Comparison of ENCODE assay signal across 9 cellular contexts in the genomic region with DNA sequence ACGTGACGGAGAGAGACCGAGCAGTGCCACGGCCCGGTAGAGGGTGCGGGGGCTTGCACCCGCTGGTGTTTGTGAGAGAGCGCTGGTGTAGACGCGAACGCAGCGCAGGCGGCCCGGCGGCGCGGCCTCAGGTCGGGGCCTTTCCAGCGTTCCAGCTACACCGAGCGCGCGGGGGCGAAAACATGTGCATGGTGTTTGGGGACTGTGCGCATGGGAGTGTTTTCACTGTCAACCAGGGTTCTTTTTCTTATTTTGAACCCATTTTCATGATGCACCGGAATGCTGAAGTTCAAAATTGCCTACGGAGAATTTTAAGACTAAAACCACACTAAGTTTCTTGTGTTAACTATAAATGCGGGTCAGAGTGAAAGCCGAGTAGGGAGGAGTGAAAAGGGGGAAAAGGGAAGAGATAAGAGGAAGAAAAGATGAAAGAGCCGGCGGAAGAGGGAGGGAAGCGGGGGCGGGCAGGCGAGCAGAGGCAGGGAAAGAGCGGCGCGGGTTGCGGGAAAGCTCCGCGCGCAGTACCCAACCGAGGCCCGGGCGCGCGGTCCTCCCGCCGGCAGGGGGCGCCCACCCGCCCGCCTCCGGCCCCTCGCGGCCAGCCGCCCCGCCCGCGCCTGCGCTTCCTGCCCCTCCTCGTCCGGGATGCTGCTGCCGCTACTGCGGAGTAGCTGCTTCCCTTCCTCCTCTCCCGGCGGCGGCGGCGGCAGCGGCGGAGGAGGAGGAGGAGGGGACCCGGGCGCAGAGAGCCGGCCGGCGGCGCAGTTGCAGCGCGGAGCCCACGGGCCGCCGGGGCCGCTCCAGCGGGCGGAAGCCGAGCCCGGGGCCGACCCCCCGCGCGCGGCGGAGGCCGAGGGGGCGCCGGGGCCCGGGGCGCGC. TPM values are rescaled to one million over a fixed set of nuclear protein-coding genes. Genes with fewer than 3 reads are reported as not detected.
DNase-seq lines count a peak whose midpoint lies in the region; ATAC-seq, FAIRE-seq and TF ChIP-seq lines count a peak whose summit lies in the region.
"Had no signal": no experiment of that assay in that cellular context is flagged by ENCODE, and none has a peak within 500 bp of the region (broad histone marks: within the 10 kb centered on the region; RNA-seq: fewer than 3 reads in every experiment).

A gene with protein sequence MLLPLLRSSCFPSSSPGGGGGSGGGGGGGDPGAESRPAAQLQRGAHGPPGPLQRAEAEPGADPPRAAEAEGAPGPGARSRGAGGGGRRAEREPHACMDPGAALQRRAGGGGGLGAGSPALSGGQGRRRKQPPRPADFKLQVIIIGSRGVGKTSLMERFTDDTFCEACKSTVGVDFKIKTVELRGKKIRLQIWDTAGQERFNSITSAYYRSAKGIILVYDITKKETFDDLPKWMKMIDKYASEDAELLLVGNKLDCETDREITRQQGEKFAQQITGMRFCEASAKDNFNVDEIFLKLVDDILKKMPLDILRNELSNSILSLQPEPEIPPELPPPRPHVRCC (plus strand): TSS at position 643 of the 879 bp plus-strand sequence. CDS start 3 bp downstream, at position 646.

- H3K27ac ChIP-seq in kidney (ENCODE audit: low read depth in 2 of 2, low read length in 2 of 2) = peak within 1 kb of the TSS; percentile 18 to 38

- H3K4me1 Mint-ChIP-seq in central memory CD8-positive, alpha-beta T cell = peaks cover 47% of the 10 kb centered on the region

- intact Hi-C loops in kidney (cut with DNase I) = no loop called here

- H3K36me3 Mint-ChIP-seq in central memory CD8-positive, alpha-beta T cell (ENCODE audit: insufficient read depth) = peaks cover 12% of the 10 kb centered on the region

- TF ChIP-seq CTCF in kidney (IDR thresholded peaks at IDR 0.05; ENCODE audit: borderline replicate concordance, extremely low read depth, insufficient read depth) = peak; percentile 59

- no peaks in the 10 kb centered on the region for H3K36me3 ChIP-seq in kidney (ENCODE audit: control insufficient read depth in 1 of 2, insufficient read depth in 2 of 2, low read length in 2 of 2)

- H3K9me3 Mint-ChIP-seq in central memory CD8-positive, alpha-beta T cell = no peaks in the 10 kb centered on the region

- peak; percentile 49 for ATAC-seq in GM18861 (IDR thresholded peaks at IDR 0.05; ENCODE audit: unreplicated experiment)
- ATAC-seq in HG03135 (IDR thresholded peaks at IDR 0.05; ENCODE audit: unreplicated experiment) = peak; percentile 67
- ATAC-seq in central memory CD8-positive, alpha-beta T cell (replicated peaks; ENCODE audit: extremely low read depth, poor library complexity, severe bottlenecking) = peak; percentile 88

- no peaks in the 10 kb centered on the region for H3K9me3 ChIP-seq in kidney (ENCODE audit: control insufficient read depth in 1 of 2, low read length in 2 of 2)

- peak within 1 kb of the TSS; percentile 97 for H3K27ac Mint-ChIP-seq in central memory CD8-positive, alpha-beta T cell (ENCODE audit: low read depth)

- peaks cover 3% of the 10 kb centered on the region for H3K27me3 Mint-ChIP-seq in central memory CD8-positive, alpha-beta T cell

- DNase-seq in 8988T = peak; percentile 96
- DNase-seq in NCI-H226 = peak; percentile 70
- DNase-seq in activated CD4-positive, CD25-positive, alpha-beta regulatory T cell treated with anti-CD3 and anti-CD28 coated beads, Interleukin-2, amount 50 U/mL, for 16 hours (ENCODE audit: low read depth, low spot score) = peak; percentile 67
- peak; percentile 70 to 72 for DNase-seq in central memory CD8-positive, alpha-beta T cell (ENCODE audit: low spot score in 2 of 2)
- DNase-seq in kidney = peak; percentile 96
- peak; percentile 76 to 88 for DNase-seq in stimulated activated CD4-positive, alpha-beta T cell treated with anti-CD3 and anti-CD28 coated beads, Interleukin-15, amount 100 ng/mL, for 1 hour (ENCODE audit: low read depth in 1 of 2, low spot score in 1 of 2)

- peaks cover 6 to 13% of the 10 kb centered on the region in 2 donors for H3K4me1 ChIP-seq in kidney (ENCODE audit: control insufficient read depth in 1 of 2, insufficient read depth in 1 of 2, low read depth in 1 of 2, low read length in 2 of 2)

- FAIRE-seq in kidney (lab: Jason Lieb, UNC) = no peak
- FAIRE-seq: G401.6 had no signal

- H3K9ac ChIP-seq in kidney (ENCODE audit: low read length in 2 of 2) = peak within 1 kb of the TSS; percentile 75 to 76

- peak within 1 kb of the TSS; percentile 69 to 77 for H3K4me3 ChIP-seq in kidney (ENCODE audit: low read length in 2 of 2)

- peak within 1 kb of the TSS; percentile 93 for H3K4me3 Mint-ChIP-seq in central memory CD8-positive, alpha-beta T cell

RNA-seq across cellular contexts. Expression of the gene that starts here (rescaled TPM):
- total RNA-seq in kidney = 46.7 TPM
- 37.7 TPM for polyA plus RNA-seq in kidney (ENCODE audit: insufficient read depth, low read depth, low replicate concordance)

Comparison
In these comparisons a context has a peak if more than half of its experiments do, and no peak if none do; other contexts are left out.
1. Peak in every context shown above with its lines: DNase-seq, ATAC-seq, H3K4me3 ChIP-seq and H3K27ac ChIP-seq.